1 cellular context compared by ENCODE assay signal in the genomic region with DNA sequence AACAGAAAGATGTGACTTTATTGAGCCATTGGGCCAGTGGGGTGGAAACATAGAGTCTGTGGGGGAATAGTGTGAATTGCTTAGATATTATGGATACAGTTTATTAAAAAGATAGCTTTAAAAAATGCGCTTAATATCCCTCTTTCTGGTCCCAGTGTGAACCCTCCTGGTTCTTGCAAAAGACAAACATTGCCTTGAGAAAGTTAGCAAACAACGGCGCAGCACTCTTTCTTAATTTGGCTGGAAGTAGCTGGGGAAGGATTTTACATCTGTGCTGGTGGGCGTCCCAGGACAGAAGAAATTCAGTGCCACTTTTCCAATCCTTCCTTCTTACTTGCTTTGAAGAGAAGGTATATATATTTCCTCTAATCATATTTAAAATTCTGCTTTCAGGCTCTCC.
TF ChIP-seq lines count a peak whose summit lies in the region.

No MANE protein-coding gene starts in this region.

TF ChIP-seq in HepG2, 621 proteins besides CTCF, POLR2A, EP300 and RAD21 (continued from another document):
- TF ChIP-seq, protein P1, sequence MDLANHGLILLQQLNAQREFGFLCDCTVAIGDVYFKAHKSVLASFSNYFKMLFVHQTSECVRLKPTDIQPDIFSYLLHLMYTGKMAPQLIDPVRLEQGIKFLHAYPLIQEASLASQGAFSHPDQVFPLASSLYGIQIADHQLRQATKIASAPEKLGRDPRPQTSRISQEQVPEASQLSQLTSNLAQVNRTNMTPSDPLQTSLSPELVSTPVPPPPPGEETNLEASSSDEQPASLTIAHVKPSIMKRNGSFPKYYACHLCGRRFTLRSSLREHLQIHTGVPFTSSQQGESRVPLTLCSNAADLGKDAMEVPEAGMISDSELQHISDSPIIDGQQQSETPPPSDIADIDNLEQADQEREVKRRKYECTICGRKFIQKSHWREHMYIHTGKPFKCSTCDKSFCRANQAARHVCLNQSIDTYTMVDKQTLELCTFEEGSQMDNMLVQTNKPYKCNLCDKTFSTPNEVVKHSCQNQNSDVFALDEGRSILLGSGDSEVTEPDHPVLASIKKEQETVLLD (CRISPR knock-in tag; IDR thresholded peaks at IDR 0.05; ENCODE audit: low read depth), result no peak
- TF ChIP-seq ZBTB21 (CRISPR knock-in tag; IDR thresholded peaks at IDR 0.05), result no peak
- TF ChIP-seq, protein P2, sequence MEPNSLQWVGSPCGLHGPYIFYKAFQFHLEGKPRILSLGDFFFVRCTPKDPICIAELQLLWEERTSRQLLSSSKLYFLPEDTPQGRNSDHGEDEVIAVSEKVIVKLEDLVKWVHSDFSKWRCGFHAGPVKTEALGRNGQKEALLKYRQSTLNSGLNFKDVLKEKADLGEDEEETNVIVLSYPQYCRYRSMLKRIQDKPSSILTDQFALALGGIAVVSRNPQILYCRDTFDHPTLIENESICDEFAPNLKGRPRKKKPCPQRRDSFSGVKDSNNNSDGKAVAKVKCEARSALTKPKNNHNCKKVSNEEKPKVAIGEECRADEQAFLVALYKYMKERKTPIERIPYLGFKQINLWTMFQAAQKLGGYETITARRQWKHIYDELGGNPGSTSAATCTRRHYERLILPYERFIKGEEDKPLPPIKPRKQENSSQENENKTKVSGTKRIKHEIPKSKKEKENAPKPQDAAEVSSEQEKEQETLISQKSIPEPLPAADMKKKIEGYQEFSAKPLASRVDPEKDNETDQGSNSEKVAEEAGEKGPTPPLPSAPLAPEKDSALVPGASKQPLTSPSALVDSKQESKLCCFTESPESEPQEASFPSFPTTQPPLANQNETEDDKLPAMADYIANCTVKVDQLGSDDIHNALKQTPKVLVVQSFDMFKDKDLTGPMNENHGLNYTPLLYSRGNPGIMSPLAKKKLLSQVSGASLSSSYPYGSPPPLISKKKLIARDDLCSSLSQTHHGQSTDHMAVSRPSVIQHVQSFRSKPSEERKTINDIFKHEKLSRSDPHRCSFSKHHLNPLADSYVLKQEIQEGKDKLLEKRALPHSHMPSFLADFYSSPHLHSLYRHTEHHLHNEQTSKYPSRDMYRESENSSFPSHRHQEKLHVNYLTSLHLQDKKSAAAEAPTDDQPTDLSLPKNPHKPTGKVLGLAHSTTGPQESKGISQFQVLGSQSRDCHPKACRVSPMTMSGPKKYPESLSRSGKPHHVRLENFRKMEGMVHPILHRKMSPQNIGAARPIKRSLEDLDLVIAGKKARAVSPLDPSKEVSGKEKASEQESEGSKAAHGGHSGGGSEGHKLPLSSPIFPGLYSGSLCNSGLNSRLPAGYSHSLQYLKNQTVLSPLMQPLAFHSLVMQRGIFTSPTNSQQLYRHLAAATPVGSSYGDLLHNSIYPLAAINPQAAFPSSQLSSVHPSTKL (CRISPR knock-in tag; IDR thresholded peaks at IDR 0.05), result peak; percentile 25; the same call in 1 of the 2 replicates
- TF ChIP-seq FOXA1 (IDR thresholded peaks at IDR 0.05), result no peak
- peak; percentile 80 for TF ChIP-seq FOXA1 (CRISPR knock-in tag; IDR thresholded peaks at IDR 0.05)
- TF ChIP-seq, protein P3, sequence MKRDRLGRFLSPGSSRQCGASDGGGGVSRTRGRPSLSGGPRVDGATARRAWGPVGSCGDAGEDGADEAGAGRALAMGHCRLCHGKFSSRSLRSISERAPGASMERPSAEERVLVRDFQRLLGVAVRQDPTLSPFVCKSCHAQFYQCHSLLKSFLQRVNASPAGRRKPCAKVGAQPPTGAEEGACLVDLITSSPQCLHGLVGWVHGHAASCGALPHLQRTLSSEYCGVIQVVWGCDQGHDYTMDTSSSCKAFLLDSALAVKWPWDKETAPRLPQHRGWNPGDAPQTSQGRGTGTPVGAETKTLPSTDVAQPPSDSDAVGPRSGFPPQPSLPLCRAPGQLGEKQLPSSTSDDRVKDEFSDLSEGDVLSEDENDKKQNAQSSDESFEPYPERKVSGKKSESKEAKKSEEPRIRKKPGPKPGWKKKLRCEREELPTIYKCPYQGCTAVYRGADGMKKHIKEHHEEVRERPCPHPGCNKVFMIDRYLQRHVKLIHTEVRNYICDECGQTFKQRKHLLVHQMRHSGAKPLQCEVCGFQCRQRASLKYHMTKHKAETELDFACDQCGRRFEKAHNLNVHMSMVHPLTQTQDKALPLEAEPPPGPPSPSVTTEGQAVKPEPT (CRISPR knock-in tag; IDR thresholded peaks at IDR 0.05; ENCODE audit: low read depth), result no peak
- TF ChIP-seq, protein P4, sequence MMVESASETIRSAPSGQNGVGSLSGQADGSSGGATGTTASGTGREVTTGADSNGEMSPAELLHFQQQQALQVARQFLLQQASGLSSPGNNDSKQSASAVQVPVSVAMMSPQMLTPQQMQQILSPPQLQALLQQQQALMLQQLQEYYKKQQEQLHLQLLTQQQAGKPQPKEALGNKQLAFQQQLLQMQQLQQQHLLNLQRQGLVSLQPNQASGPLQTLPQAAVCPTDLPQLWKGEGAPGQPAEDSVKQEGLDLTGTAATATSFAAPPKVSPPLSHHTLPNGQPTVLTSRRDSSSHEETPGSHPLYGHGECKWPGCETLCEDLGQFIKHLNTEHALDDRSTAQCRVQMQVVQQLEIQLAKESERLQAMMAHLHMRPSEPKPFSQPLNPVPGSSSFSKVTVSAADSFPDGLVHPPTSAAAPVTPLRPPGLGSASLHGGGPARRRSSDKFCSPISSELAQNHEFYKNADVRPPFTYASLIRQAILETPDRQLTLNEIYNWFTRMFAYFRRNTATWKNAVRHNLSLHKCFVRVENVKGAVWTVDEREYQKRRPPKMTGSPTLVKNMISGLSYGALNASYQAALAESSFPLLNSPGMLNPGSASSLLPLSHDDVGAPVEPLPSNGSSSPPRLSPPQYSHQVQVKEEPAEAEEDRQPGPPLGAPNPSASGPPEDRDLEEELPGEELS (CRISPR knock-in tag; IDR thresholded peaks at IDR 0.05), result no peak
- TF ChIP-seq, protein P5, sequence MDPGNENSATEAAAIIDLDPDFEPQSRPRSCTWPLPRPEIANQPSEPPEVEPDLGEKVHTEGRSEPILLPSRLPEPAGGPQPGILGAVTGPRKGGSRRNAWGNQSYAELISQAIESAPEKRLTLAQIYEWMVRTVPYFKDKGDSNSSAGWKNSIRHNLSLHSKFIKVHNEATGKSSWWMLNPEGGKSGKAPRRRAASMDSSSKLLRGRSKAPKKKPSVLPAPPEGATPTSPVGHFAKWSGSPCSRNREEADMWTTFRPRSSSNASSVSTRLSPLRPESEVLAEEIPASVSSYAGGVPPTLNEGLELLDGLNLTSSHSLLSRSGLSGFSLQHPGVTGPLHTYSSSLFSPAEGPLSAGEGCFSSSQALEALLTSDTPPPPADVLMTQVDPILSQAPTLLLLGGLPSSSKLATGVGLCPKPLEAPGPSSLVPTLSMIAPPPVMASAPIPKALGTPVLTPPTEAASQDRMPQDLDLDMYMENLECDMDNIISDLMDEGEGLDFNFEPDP (CRISPR knock-in tag; conservative IDR thresholded peaks at IDR 0.05), result no peak
- TF ChIP-seq KMT2A (CRISPR knock-in tag; IDR thresholded peaks at IDR 0.05), result no peak
- peak; percentile 85 for TF ChIP-seq CEBPB (IDR thresholded peaks at IDR 0.05; ENCODE audit: borderline replicate concordance, low read depth, low read length)
- TF ChIP-seq YY1 (IDR thresholded peaks at IDR 0.05; ENCODE audit: insufficient read depth, insufficient replicate concordance, low read depth, low read length), result no peak
- TF ChIP-seq, protein P6, sequence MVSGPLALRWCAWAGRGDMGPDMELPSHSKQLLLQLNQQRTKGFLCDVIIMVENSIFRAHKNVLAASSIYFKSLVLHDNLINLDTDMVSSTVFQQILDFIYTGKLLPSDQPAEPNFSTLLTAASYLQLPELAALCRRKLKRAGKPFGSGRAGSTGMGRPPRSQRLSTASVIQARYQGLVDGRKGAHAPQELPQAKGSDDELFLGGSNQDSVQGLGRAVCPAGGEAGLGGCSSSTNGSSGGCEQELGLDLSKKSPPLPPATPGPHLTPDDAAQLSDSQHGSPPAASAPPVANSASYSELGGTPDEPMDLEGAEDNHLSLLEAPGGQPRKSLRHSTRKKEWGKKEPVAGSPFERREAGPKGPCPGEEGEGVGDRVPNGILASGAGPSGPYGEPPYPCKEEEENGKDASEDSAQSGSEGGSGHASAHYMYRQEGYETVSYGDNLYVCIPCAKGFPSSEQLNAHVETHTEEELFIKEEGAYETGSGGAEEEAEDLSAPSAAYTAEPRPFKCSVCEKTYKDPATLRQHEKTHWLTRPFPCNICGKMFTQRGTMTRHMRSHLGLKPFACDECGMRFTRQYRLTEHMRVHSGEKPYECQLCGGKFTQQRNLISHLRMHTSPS (CRISPR knock-in tag; IDR thresholded peaks at IDR 0.05; ENCODE audit: low read depth), result no peak
- TF ChIP-seq KAT7 (CRISPR knock-in tag; IDR thresholded peaks at IDR 0.05; ENCODE audit: borderline replicate concordance), result no peak
- TF ChIP-seq FOSL1 (CRISPR knock-in tag; IDR thresholded peaks at IDR 0.05; ENCODE audit: borderline replicate concordance), result no peak
- TF ChIP-seq FOXA3 (CRISPR knock-in tag; IDR thresholded peaks at IDR 0.05), result peak; percentile 74
- TF ChIP-seq IRF2 (CRISPR knock-in tag; IDR thresholded peaks at IDR 0.05), result no peak
- 0 out of 2 replicates have a peak, but pooled peaks have one; percentile 21 for TF ChIP-seq CEBPG (CRISPR knock-in tag; IDR thresholded peaks at IDR 0.05)
